In genomic region chr6:161186173-161186769, GRCh38 we compare ENCODE assay signal across 1 cellular context.
TF ChIP-seq lines count a peak whose summit lies in the region.

No MANE protein-coding gene starts in this region.

TF ChIP-seq in K562, 482 proteins besides CTCF, POLR2A, EP300 and RAD21 (continued from another document):
- no peak for TF ChIP-seq ZNF592 (IDR thresholded peaks at IDR 0.05)
